8 cellular contexts compared by ENCODE assay signal in the genomic region with DNA sequence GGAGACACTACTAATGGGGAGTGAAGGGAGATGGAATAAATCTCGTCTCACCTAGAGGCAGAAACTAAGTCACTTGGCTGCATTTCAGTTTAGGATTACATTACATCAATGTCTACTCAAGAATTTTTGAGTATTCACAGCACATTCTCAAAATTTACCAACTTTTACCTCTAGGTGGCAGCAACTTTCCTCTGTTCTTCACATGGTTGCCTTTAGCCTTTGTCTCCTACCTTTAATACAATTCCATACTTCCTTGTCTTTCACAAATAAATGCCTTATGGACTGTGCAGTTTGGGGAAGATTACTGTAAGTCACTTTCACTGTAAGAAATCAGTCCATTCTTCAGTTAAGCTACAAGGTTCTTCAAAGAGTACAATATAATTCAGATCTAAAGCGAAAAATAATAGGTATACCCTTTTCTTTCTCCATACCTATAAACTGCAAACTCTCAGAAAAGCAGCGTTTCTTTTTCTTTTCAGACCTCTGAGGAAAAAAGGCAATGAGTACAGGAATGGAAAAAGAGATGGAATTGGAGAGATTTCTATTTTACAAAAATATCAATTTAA.
DNase-seq lines count a peak whose midpoint lies in the region; ATAC-seq, FAIRE-seq and TF ChIP-seq lines count a peak whose summit lies in the region.

No MANE protein-coding gene starts in this region.

- H3K79me2 ChIP-seq in keratinocyte (ENCODE audit: control insufficient read depth, insufficient read depth, low read length) = no peaks in the 10 kb centered on the region

- no peaks in the 10 kb centered on the region for H4K20me1 ChIP-seq in keratinocyte (ENCODE audit: control insufficient read depth, extremely low read depth, insufficient read depth, low read length)

- ATAC-seq in GM19043 (IDR thresholded peaks at IDR 0.05; ENCODE audit: low read depth, unreplicated experiment) = peak; percentile 73
- peak; percentile 67 for ATAC-seq in HG03558 (IDR thresholded peaks at IDR 0.05; ENCODE audit: extremely low read depth, unreplicated experiment)
- ATAC-seq in thoracic aorta (ENCODE audit: insufficient number of reproducible peaks, low FRiP score, low read depth) = no peak

- H3K36me3 Mint-ChIP-seq in brain = peaks cover 16% of the 10 kb centered on the region

- H3K36me3 ChIP-seq in keratinocyte (ENCODE audit: control insufficient read depth in 2 of 2, extremely low read depth in 1 of 2, insufficient read depth in 2 of 2, low read length in 2 of 2) (no peaks in the 10 kb centered on the region), thoracic aorta (no peaks in the 10 kb centered on the region)

- TF ChIP-seq CTCF in brain (conservative IDR thresholded peaks at IDR 0.05) (peak; percentile 77 to 82), keratinocyte (optimal IDR thresholded peaks at IDR 0.05 in 1 of 3, IDR thresholded peaks at IDR 0.05 in 1 of 3, conservative IDR thresholded peaks at IDR 0.05 in 1 of 3; ENCODE audit: extremely low read depth in 1 of 3, insufficient read depth in 2 of 3, low read length in 3 of 3) (peak in 2 of 3 experiments; percentile 49 to 67), thoracic aorta (IDR thresholded peaks at IDR 0.05) (peak; percentile 66)

- no peak overlapping the region for H3K4me3 Mint-ChIP-seq in brain

- H2AFZ ChIP-seq in keratinocyte (ENCODE audit: control insufficient read depth, low read length) = no peak overlapping the region

- H3K4me1 ChIP-seq in keratinocyte (ENCODE audit: control insufficient read depth, extremely low read depth, insufficient read depth, low read length) = no peaks in the 10 kb centered on the region
- H3K4me1 ChIP-seq in thoracic aorta (ENCODE audit: control insufficient read depth in 1 of 2, low read depth in 2 of 2) = no peaks in the 10 kb centered on the region

- H3K9ac ChIP-seq in keratinocyte (ENCODE audit: control insufficient read depth, extremely low read depth, insufficient read depth, low read length) = no peak overlapping the region

- peak overlapping the region in 4 of 5 experiments; percentile 31 to 85 (median 72) for H3K27ac Mint-ChIP-seq in brain

- peaks cover 52% of the 10 kb centered on the region for H3K4me1 Mint-ChIP-seq in brain

- peak; percentile 72 for DNase-seq in DMS153 treated with DMSO at 0.1 percent for 48 hours (lab: John Stamatoyannopoulos, UW; ENCODE audit: unreplicated experiment)
- peak; percentile 76 for DNase-seq in NCI-H748 treated with DMSO at 0.1 percent for 48 hours (lab: John Stamatoyannopoulos, UW)
- DNase-seq in keratinocyte (ENCODE audit: low read depth, low spot score) = peak; percentile 5
- DNase-seq in thoracic aorta (ENCODE audit: low spot score) = no peak
- DNase-seq in frontal cortex (ENCODE audit: low spot score in 2 of 2) = no peak

- H3K9me3 Mint-ChIP-seq in brain = peaks cover 0 to 2% (median 0%) of the 10 kb centered on the region in 5 experiments

- no peak overlapping the region for H3K27ac ChIP-seq in keratinocyte (ENCODE audit: control insufficient read depth, insufficient read depth, low read length)
- H3K27ac ChIP-seq in thoracic aorta = no peak overlapping the region

- no peaks in the 10 kb centered on the region for H3K9me3 ChIP-seq in keratinocyte (ENCODE audit: control insufficient read depth, low read depth, low read length)
- no peaks in the 10 kb centered on the region for H3K9me3 ChIP-seq in thoracic aorta

- no peaks in the 10 kb centered on the region for H3K27me3 ChIP-seq in keratinocyte (ENCODE audit: control insufficient read depth, extremely low read depth, insufficient read depth, low read length)
- H3K27me3 ChIP-seq in thoracic aorta (replicated peaks; ENCODE audit: insufficient read depth) = no peaks in the 10 kb centered on the region

- H3K27me3 Mint-ChIP-seq in brain = peaks cover 3% of the 10 kb centered on the region

- H3K4me2 ChIP-seq in keratinocyte (ENCODE audit: control insufficient read depth, extremely low read depth, insufficient read depth, low read depth, low read length) = no peak overlapping the region

- H3K4me3 ChIP-seq in keratinocyte (ENCODE audit: control insufficient read depth in 2 of 3, extremely low read depth in 1 of 3, insufficient read depth in 2 of 3, low read depth in 1 of 3, low read length in 3 of 3) (no peak overlapping the region), thoracic aorta (no peak overlapping the region)

- dilution Hi-C loops in keratinocyte (cut with MboI; ENCODE audit: extremely low pct_ligation_motif_present, low sequenced_read_pairs) = no loop called here

- FAIRE-seq in keratinocyte (lab: Jason Lieb, UNC) (peak; percentile 87), frontal cortex (lab: Jason Lieb, UNC) (no peak)

- H3K9me1 ChIP-seq in keratinocyte (ENCODE audit: control insufficient read depth, extremely low read depth, insufficient read depth, low read length) = no peaks in the 10 kb centered on the region

Comparison
In these comparisons a context has a peak if more than half of its experiments do, and no peak if none do; other contexts are left out.
1. DNase-seq: peak in DMS153 treated with DMSO at 0.1 percent for 48 hours (single experiment), NCI-H748 treated with DMSO at 0.1 percent for 48 hours (single experiment) and keratinocyte (single experiment); none in thoracic aorta (single experiment) and frontal cortex (0 of 2).
2. Peak in every context shown above with its lines, with median percentiles within 50 percentile points of each other: CTCF ChIP-seq.